14 cellular contexts compared by ENCODE assay signal in the genomic region with DNA sequence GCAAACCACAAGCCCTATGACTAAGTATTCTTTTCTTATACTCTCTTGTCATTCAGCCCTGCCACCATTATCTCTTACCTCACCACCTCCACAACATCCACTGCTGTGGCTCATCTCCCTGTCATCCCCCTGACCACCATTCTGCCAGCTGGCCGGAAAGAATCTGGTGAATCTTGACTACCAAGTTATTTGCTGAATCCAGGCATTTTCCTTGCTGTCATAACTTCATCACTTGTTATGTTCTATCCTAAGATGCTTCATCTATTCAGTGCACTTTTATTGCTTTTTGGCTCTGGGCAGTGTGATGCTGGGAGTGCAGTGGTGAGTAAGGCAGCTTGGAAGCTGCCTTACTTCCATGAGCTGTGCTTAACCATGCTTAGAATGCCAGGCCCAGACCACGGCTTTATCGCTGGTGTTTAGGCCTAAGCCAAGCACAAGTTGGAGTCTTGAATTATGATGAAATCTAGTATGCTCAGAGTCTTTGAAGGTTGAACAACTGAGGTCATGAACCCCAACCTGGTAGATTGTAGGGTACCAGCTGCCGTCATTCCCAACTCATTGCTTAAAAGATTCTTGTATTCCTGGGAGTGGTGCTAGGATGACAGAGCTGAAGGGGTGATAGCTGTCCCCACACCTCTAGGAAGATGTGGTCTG. TPM values are rescaled to one million over a fixed set of nuclear protein-coding genes. Genes with fewer than 3 reads are reported as not detected.
DNase-seq lines count a peak whose midpoint lies in the region; ATAC-seq and TF ChIP-seq lines count a peak whose summit lies in the region.
"Had no signal": no experiment of that assay in that cellular context is flagged by ENCODE, and none has a peak within 500 bp of the region (broad histone marks: within the 10 kb centered on the region; RNA-seq: fewer than 3 reads in every experiment).

No MANE protein-coding gene starts in this region.

- ATAC-seq in SK-N-SH treated with all-trans-retinoic acid at 6 μM for 48 hours = peak; percentile 98
- ATAC-seq in stimulated activated effector memory CD8-positive, alpha-beta T cell treated with anti-CD3 and anti-CD28 coated beads, Interleukin-12 subunit alpha, Interleukin-12 subunit beta, amount 100 ng/mL, for 72 hours = peak; percentile 46
- no peak for ATAC-seq in HG02840 (IDR thresholded peaks at IDR 0.05; ENCODE audit: low FRiP score, unreplicated experiment)
- ATAC-seq: gastroesophageal sphincter, K562 had no signal

- no peak for DNase-seq in activated T-cell treated with anti-CD3 and anti-CD28 coated beads, Interleukin-2, amount 50 U/mL, for 24 hours
- DNase-seq in activated T-cell treated with anti-CD3 and anti-CD28 coated beads for 4 hours = no peak
- peak; percentile 65 for DNase-seq in fibroblast of the conjunctiva (ENCODE audit: low read depth)
- DNase-seq in stimulated activated effector memory CD8-positive, alpha-beta T cell treated with anti-CD3 and anti-CD28 coated beads, Interleukin-12 subunit alpha, Interleukin-12 subunit beta, amount 100 ng/mL, for 72 hours (ENCODE audit: low spot score in 2 of 2) = no peak
- DNase-seq in adrenal gland = no peak
- no peak for DNase-seq in cardiac septum (ENCODE audit: low spot score)
- DNase-seq: activated CD4-positive, alpha-beta T cell treated with anti-CD3 and anti-CD28 coated beads for 48 hours; BE2C; SIG-M5 had no signal

- TF ChIP-seq CTCF in adrenal gland (IDR thresholded peaks at IDR 0.05) = no peak

- no peaks in the 10 kb centered on the region for H3K9me3 ChIP-seq in adrenal gland (replicated peaks in 1 of 3)
- H3K9me3 ChIP-seq: BE2C, gastroesophageal sphincter had no signal

- no peak for TF ChIP-seq POLR2A in adrenal gland (IDR thresholded peaks at IDR 0.05)

- H3K4me3 ChIP-seq in adrenal gland = no peak overlapping the region
- H3K4me3 ChIP-seq: gastroesophageal sphincter, K562, skin epidermis had no signal

- intact Hi-C loops in adrenal gland (cut with DNase I) (no loop called here), cardiac septum (cut with DNase I) (no loop called here)

- no peak overlapping the region for H3K27ac ChIP-seq in adrenal gland
- H3K27ac ChIP-seq: gastroesophageal sphincter had no signal

- no peaks in the 10 kb centered on the region for H3K27me3 Mint-ChIP-seq in activated T-cell treated with anti-CD3 and anti-CD28 coated beads, Interleukin-2, amount 50 U/mL, for 24 hours

- peaks cover 4 to 17% of the 10 kb centered on the region in 2 donors for H3K4me1 ChIP-seq in adrenal gland (replicated peaks in 1 of 2)
- H3K4me1 ChIP-seq: BE2C had no signal

- H3K4me1 Mint-ChIP-seq in activated T-cell treated with anti-CD3 and anti-CD28 coated beads, Interleukin-2, amount 50 U/mL, for 24 hours (ENCODE audit: low read depth) = peaks cover 44% of the 10 kb centered on the region
- peaks cover 58% of the 10 kb centered on the region for H3K4me1 Mint-ChIP-seq in stimulated activated effector memory CD8-positive, alpha-beta T cell treated with anti-CD3 and anti-CD28 coated beads, Interleukin-12 subunit alpha, Interleukin-12 subunit beta, amount 100 ng/mL, for 72 hours

- H3K36me3 Mint-ChIP-seq in activated T-cell treated with anti-CD3 and anti-CD28 coated beads, Interleukin-2, amount 50 U/mL, for 24 hours (ENCODE audit: low read depth) = peaks cover 91% of the 10 kb centered on the region
- peaks cover 100% of the 10 kb centered on the region for H3K36me3 Mint-ChIP-seq in stimulated activated effector memory CD8-positive, alpha-beta T cell treated with anti-CD3 and anti-CD28 coated beads, Interleukin-12 subunit alpha, Interleukin-12 subunit beta, amount 100 ng/mL, for 72 hours

- H3K9me3 Mint-ChIP-seq in activated T-cell treated with anti-CD3 and anti-CD28 coated beads, Interleukin-2, amount 50 U/mL, for 24 hours = no peaks in the 10 kb centered on the region
- no peaks in the 10 kb centered on the region for H3K9me3 Mint-ChIP-seq in stimulated activated effector memory CD8-positive, alpha-beta T cell treated with anti-CD3 and anti-CD28 coated beads, Interleukin-12 subunit alpha, Interleukin-12 subunit beta, amount 100 ng/mL, for 72 hours

- H3K27me3 ChIP-seq in adrenal gland = no peaks in the 10 kb centered on the region
- H3K27me3 ChIP-seq: BE2C, gastroesophageal sphincter had no signal

- 96 to 99% (median 97%) methylated on average over 4 of the region's 4 CpGs for WGBS in adrenal gland, 4 donors

- H3K27ac Mint-ChIP-seq in activated T-cell treated with anti-CD3 and anti-CD28 coated beads, Interleukin-2, amount 50 U/mL, for 24 hours = peak overlapping the region; percentile 19
- peak overlapping the region; percentile 33 for H3K27ac Mint-ChIP-seq in stimulated activated effector memory CD8-positive, alpha-beta T cell treated with anti-CD3 and anti-CD28 coated beads, Interleukin-12 subunit alpha, Interleukin-12 subunit beta, amount 100 ng/mL, for 72 hours

- no peak overlapping the region for H3K4me3 Mint-ChIP-seq in activated T-cell treated with anti-CD3 and anti-CD28 coated beads, Interleukin-2, amount 50 U/mL, for 24 hours
- no peak overlapping the region for H3K4me3 Mint-ChIP-seq in stimulated activated effector memory CD8-positive, alpha-beta T cell treated with anti-CD3 and anti-CD28 coated beads, Interleukin-12 subunit alpha, Interleukin-12 subunit beta, amount 100 ng/mL, for 72 hours

- peaks cover 0 to 3% of the 10 kb centered on the region in 2 donors for H3K36me3 ChIP-seq in adrenal gland (replicated peaks in 1 of 2)
- H3K36me3 ChIP-seq: BE2C had no signal

TF ChIP-seq in SK-N-SH treated with all-trans-retinoic acid at 6 μM for 48 hours, 23 proteins besides CTCF, POLR2A, EP300 and RAD21 (continues in another document):
- no peak for TF ChIP-seq GLIS3 (CRISPR knock-in tag; IDR thresholded peaks at IDR 0.05)
- no peak for TF ChIP-seq ZFP30 (CRISPR knock-in tag; IDR thresholded peaks at IDR 0.05)
- no peak for TF ChIP-seq SNAI2 (CRISPR knock-in tag; IDR thresholded peaks at IDR 0.05)
- TF ChIP-seq ZFP3 (CRISPR knock-in tag; IDR thresholded peaks at IDR 0.05) = no peak
- TF ChIP-seq OSR1 (CRISPR knock-in tag; IDR thresholded peaks at IDR 0.05) = no peak
- TF ChIP-seq TCF4 (CRISPR knock-in tag; IDR thresholded peaks at IDR 0.05; ENCODE audit: borderline replicate concordance) = 0 out of 2 replicates have a peak, but pooled peaks have one; percentile 16
- TF ChIP-seq CSDC2 (CRISPR knock-in tag; IDR thresholded peaks at IDR 0.05) = no peak
- TF ChIP-seq, protein P1, sequence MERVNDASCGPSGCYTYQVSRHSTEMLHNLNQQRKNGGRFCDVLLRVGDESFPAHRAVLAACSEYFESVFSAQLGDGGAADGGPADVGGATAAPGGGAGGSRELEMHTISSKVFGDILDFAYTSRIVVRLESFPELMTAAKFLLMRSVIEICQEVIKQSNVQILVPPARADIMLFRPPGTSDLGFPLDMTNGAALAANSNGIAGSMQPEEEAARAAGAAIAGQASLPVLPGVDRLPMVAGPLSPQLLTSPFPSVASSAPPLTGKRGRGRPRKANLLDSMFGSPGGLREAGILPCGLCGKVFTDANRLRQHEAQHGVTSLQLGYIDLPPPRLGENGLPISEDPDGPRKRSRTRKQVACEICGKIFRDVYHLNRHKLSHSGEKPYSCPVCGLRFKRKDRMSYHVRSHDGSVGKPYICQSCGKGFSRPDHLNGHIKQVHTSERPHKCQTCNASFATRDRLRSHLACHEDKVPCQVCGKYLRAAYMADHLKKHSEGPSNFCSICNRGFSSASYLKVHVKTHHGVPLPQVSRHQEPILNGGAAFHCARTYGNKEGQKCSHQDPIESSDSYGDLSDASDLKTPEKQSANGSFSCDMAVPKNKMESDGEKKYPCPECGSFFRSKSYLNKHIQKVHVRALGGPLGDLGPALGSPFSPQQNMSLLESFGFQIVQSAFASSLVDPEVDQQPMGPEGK (CRISPR knock-in tag; IDR thresholded peaks at IDR 0.05; ENCODE audit: borderline replicate concordance) = no peak
- TF ChIP-seq ISL1 (CRISPR knock-in tag; IDR thresholded peaks at IDR 0.05) = peak; percentile 68
- TF ChIP-seq ESRRG (CRISPR knock-in tag; IDR thresholded peaks at IDR 0.05) = no peak
- TF ChIP-seq TOX (CRISPR knock-in tag; IDR thresholded peaks at IDR 0.05; ENCODE audit: borderline replicate concordance) = peak; percentile 86; the same call in 1 of the 2 replicates
- TF ChIP-seq, protein P2, sequence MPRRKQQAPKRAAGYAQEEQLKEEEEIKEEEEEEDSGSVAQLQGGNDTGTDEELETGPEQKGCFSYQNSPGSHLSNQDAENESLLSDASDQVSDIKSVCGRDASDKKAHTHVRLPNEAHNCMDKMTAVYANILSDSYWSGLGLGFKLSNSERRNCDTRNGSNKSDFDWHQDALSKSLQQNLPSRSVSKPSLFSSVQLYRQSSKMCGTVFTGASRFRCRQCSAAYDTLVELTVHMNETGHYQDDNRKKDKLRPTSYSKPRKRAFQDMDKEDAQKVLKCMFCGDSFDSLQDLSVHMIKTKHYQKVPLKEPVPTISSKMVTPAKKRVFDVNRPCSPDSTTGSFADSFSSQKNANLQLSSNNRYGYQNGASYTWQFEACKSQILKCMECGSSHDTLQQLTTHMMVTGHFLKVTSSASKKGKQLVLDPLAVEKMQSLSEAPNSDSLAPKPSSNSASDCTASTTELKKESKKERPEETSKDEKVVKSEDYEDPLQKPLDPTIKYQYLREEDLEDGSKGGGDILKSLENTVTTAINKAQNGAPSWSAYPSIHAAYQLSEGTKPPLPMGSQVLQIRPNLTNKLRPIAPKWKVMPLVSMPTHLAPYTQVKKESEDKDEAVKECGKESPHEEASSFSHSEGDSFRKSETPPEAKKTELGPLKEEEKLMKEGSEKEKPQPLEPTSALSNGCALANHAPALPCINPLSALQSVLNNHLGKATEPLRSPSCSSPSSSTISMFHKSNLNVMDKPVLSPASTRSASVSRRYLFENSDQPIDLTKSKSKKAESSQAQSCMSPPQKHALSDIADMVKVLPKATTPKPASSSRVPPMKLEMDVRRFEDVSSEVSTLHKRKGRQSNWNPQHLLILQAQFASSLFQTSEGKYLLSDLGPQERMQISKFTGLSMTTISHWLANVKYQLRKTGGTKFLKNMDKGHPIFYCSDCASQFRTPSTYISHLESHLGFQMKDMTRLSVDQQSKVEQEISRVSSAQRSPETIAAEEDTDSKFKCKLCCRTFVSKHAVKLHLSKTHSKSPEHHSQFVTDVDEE (CRISPR knock-in tag; IDR thresholded peaks at IDR 0.05) = no peak

RNA-seq across cellular contexts. Expression of gene APH1B, which starts 27.0 kb away (rescaled TPM):
- total RNA-seq in adrenal gland (10 to 100 TPM; 20.7 to 50.3 (median 28.4) TPM), cardiac septum (7.7 TPM)
- 10 to 100 TPM in 2 of 3 donors, 1 to 10 TPM in 1; 8.3 to 21.7 (median 14.7) TPM for polyA plus RNA-seq in adrenal gland
